In genomic region chr11:2515401-2516275, GRCh38 we compare ENCODE assay signal across 15 cellular contexts.
DNase-seq lines count a peak whose midpoint lies in the region; ATAC-seq, FAIRE-seq and TF ChIP-seq lines count a peak whose summit lies in the region.
"Had no signal": no experiment of that assay in that cellular context is flagged by ENCODE, and none has a peak within 500 bp of the region (broad histone marks: within the 10 kb centered on the region; RNA-seq: fewer than 3 reads in every experiment).

No MANE protein-coding gene starts in this region.

- H3K27me3 ChIP-seq in heart left ventricle (no peaks in the 10 kb centered on the region), brain microvascular endothelial cell (replicated peaks) (no peaks in the 10 kb centered on the region), foreskin keratinocyte (no peaks in the 10 kb centered on the region)
- H3K27me3 ChIP-seq: BLaER1 had no signal

- H3K4me2 ChIP-seq in A549: no peak overlapping the region
- H3K4me2 ChIP-seq: BLaER1 had no signal

- POLR2A ChIA-PET in A549 (lab: Yijun Ruan, JAX): no interaction called here

- H3K4me3 Mint-ChIP-seq in osteocyte (ENCODE audit: unreplicated experiment): no peak overlapping the region
- H3K4me3 Mint-ChIP-seq: activated naive CD8-positive, alpha-beta T cell; stimulated activated naive CD8-positive, alpha-beta T cell treated with anti-CD3 and anti-CD28 coated beads, Interleukin-15, amount 100 ng/mL, for 72 hours had no signal

- no peak overlapping the region for H3K27ac Mint-ChIP-seq in osteocyte (ENCODE audit: unreplicated experiment)
- H3K27ac Mint-ChIP-seq: activated naive CD8-positive, alpha-beta T cell; stimulated activated naive CD8-positive, alpha-beta T cell treated with anti-CD3 and anti-CD28 coated beads, Interleukin-15, amount 100 ng/mL, for 72 hours had no signal

- CTCF ChIA-PET in A549 (lab: Yijun Ruan, JAX): interaction anchor here (0.6 to 11.1 kb wide), 4 partner anchors 17 to 376 kb away, joined by 3 to 83 read pairs (median 3); no protein-coding TSS in a partner anchor

- TF ChIP-seq EP300 in A549 (IDR thresholded peaks at IDR 0.05): no peak

- DNase-seq in A549 (ENCODE audit: low read depth in 1 of 2, low spot score in 1 of 2) (no peak), HuH-7.5 (ENCODE audit: low spot score) (peak; percentile 1), heart left ventricle (peak; percentile 37 to 61 (median 57)), osteocyte (ENCODE audit: extremely low spot score, unreplicated experiment) (peak; percentile 75), HK-2 (ENCODE audit: unreplicated experiment) (no peak), NCI-H510A treated with DMSO at 0.1 percent for 48 hours (lab: John Stamatoyannopoulos, UW) (no peak), brain microvascular endothelial cell (no peak), foreskin keratinocyte (no peak)
- DNase-seq: activated CD4-positive, alpha-beta T cell treated with anti-CD3 and anti-CD28 coated beads for 4 hours; DMS79 treated with DMSO at 0.1 percent for 48 hours; GM23248 had no signal

- H3K4me3 ChIP-seq in A549: no peak overlapping the region
- H3K4me3 ChIP-seq in heart left ventricle: no peak overlapping the region
- H3K4me3 ChIP-seq in brain microvascular endothelial cell (ENCODE audit: low read depth, low read length): no peak overlapping the region
- H3K4me3 ChIP-seq: BLaER1, GM12878, GM23248 had no signal

- FAIRE-seq in A549 (lab: Jason Lieb, UNC): no peak
- FAIRE-seq: GM12878 had no signal

- no peaks in the 10 kb centered on the region for H3K36me3 ChIP-seq in heart left ventricle
- H3K36me3 ChIP-seq in brain microvascular endothelial cell (replicated peaks): no peaks in the 10 kb centered on the region
- H3K36me3 ChIP-seq: BLaER1 had no signal

- no peak for ATAC-seq in A549
- ATAC-seq in heart left ventricle: peak; percentile 58 to 70 (median 66)
- no peak for ATAC-seq in foreskin keratinocyte
- ATAC-seq: GM12878; stimulated activated naive CD8-positive, alpha-beta T cell treated with anti-CD3 and anti-CD28 coated beads, Interleukin-15, amount 100 ng/mL, for 72 hours had no signal

- H3K9me3 ChIP-seq in A549 (no peaks in the 10 kb centered on the region), heart left ventricle (no peaks in the 10 kb centered on the region)
- H3K9me3 ChIP-seq: BLaER1 had no signal

- H3K27ac ChIP-seq in A549 (no peak overlapping the region), heart left ventricle (peak overlapping the region in 5 of 12 donors; percentile 40 to 70 (median 62)), brain microvascular endothelial cell (no peak overlapping the region), foreskin keratinocyte (no peak overlapping the region)
- H3K27ac ChIP-seq: BLaER1, GM23248 had no signal

- TF ChIP-seq CTCF in A549 (IDR thresholded peaks at IDR 0.05) (no peak), heart left ventricle (IDR thresholded peaks at IDR 0.05) (no peak), osteocyte (IDR thresholded peaks at IDR 0.05) (no peak), brain microvascular endothelial cell (IDR thresholded peaks at IDR 0.05; ENCODE audit: low read depth, low read length, missing control alignments) (no peak), foreskin keratinocyte (conservative IDR thresholded peaks at IDR 0.05) (no peak)

- intact Hi-C loops in heart left ventricle (cut with DNase I): loop anchor here in 2 of 10 donors (5.0 to 10.0 kb wide), 2 partner anchors 53 to 231 kb away; no protein-coding TSS in a partner anchor

- H3K9me3 Mint-ChIP-seq in osteocyte (ENCODE audit: unreplicated experiment): no peaks in the 10 kb centered on the region
- H3K9me3 Mint-ChIP-seq: stimulated activated naive CD8-positive, alpha-beta T cell treated with anti-CD3 and anti-CD28 coated beads, Interleukin-15, amount 100 ng/mL, for 72 hours had no signal

- no peaks in the 10 kb centered on the region for H3K27me3 Mint-ChIP-seq in osteocyte (ENCODE audit: unreplicated experiment)
- H3K27me3 Mint-ChIP-seq: activated naive CD8-positive, alpha-beta T cell; stimulated activated naive CD8-positive, alpha-beta T cell treated with anti-CD3 and anti-CD28 coated beads, Interleukin-15, amount 100 ng/mL, for 72 hours had no signal

- 69% methylated on average over 8 of the region's 25 CpGs for WGBS in A549 (ENCODE audit: missing lambda C conversion rate)
- WGBS in heart left ventricle, 4 donors: 71 to 78% (median 74%) methylated on average over 11 to 25 of the region's 25 CpGs

- no peaks in the 10 kb centered on the region for H3K4me1 Mint-ChIP-seq in osteocyte (ENCODE audit: unreplicated experiment)

- H3K4me1 ChIP-seq in A549: no peaks in the 10 kb centered on the region
- H3K4me1 ChIP-seq in heart left ventricle: peaks cover 0 to 58% (median 38%) of the 10 kb centered on the region in 12 donors
- H3K4me1 ChIP-seq in foreskin keratinocyte: no peaks in the 10 kb centered on the region

- in situ Hi-C loops in brain microvascular endothelial cell (cut with HindIII; ENCODE audit: low pct_ligation_motif_present, low sequenced_read_pairs): no loop called here

- no peaks in the 10 kb centered on the region for H3K36me3 Mint-ChIP-seq in osteocyte (ENCODE audit: unreplicated experiment)
- H3K36me3 Mint-ChIP-seq: activated naive CD8-positive, alpha-beta T cell had no signal

- TF ChIP-seq POLR2A in A549 (IDR thresholded peaks at IDR 0.05; ENCODE audit: low read length) (no peak), heart left ventricle (IDR thresholded peaks at IDR 0.05) (no peak)

- no peak for TF ChIP-seq RAD21 in A549 (conservative IDR thresholded peaks at IDR 0.05 in 1 of 2, IDR thresholded peaks at IDR 0.05 in 1 of 2)

TF ChIP-seq in A549, 52 proteins besides CTCF, POLR2A, EP300 and RAD21:
- TF ChIP-seq RARB (CRISPR knock-in tag; IDR thresholded peaks at IDR 0.05): no peak
- TF ChIP-seq ZFP36 (IDR thresholded peaks at IDR 0.05; ENCODE audit: borderline replicate concordance, partially characterized antibody): peak; percentile 31

Comparison
In these comparisons a context has a peak if more than half of its experiments do, and no peak if none do; other contexts are left out.
1. ATAC-seq: peak in heart left ventricle (4 of 4); none in A549 (0 of 2) and foreskin keratinocyte (single experiment).
2. DNase-seq: peak in HuH-7.5 (single experiment), heart left ventricle (5 of 5) and osteocyte (single experiment); none in A549 (0 of 2), HK-2 (single experiment), NCI-H510A treated with DMSO at 0.1 percent for 48 hours (single experiment), brain microvascular endothelial cell (single experiment) and foreskin keratinocyte (0 of 2).